Comparison of ENCODE assay signal across 8 cellular contexts in genomic region chr1:15410884-15411245, GRCh38. TPM values are rescaled to one million over a fixed set of nuclear protein-coding genes. Genes with fewer than 3 reads are reported as not detected.
DNase-seq lines count a peak whose midpoint lies in the region; ATAC-seq and TF ChIP-seq lines count a peak whose summit lies in the region.

No MANE protein-coding gene starts in this region.

- H3K27ac Mint-ChIP-seq in activated B cell treated with CpG ODN at 0.5 μM for 24 hours = peak overlapping the region; percentile 74

- intact Hi-C loops in HCT116 (cut with micrococcal nuclease) = no loop called here
- intact Hi-C loops in activated B cell treated with CpG ODN at 0.5 μM for 24 hours (cut with micrococcal nuclease) = loop anchor here (2.0 kb wide), 1 partner anchor 114 kb away; the partner anchor contains the start of gene CASP9

- H3K79me2 ChIP-seq in HCT116 (ENCODE audit: insufficient read depth, low read length) = peaks cover 62% of the 10 kb centered on the region
- peaks cover 40% of the 10 kb centered on the region for H3K79me2 ChIP-seq in hepatocyte
- H3K79me2 ChIP-seq in smooth muscle cell (ENCODE audit: low read depth) = no peaks in the 10 kb centered on the region

- no peaks in the 10 kb centered on the region for H3K9me3 ChIP-seq in HCT116 (ENCODE audit: control insufficient read depth in 1 of 2, insufficient read depth in 1 of 2, low read depth in 1 of 2, low read length in 2 of 2)
- H3K9me3 ChIP-seq in hepatocyte (ENCODE audit: low read depth) = no peaks in the 10 kb centered on the region
- no peaks in the 10 kb centered on the region for H3K9me3 ChIP-seq in smooth muscle cell (replicated peaks; ENCODE audit: low read depth)

- no TSS peak for BruUV-seq in HCT116 (replicated peaks; lab: Mats Ljungman, UMichigan)

- peaks cover 15% of the 10 kb centered on the region for H3F3A ChIP-seq in smooth muscle cell (ENCODE audit: low read depth)

- peaks cover 0 to 14% of the 10 kb centered on the region in 2 experiments; a peak in 1 of 4 replicates for H3K36me3 ChIP-seq in HCT116 (ENCODE audit: control insufficient read depth in 1 of 2, insufficient read depth in 2 of 2, low read length in 2 of 2)
- H3K36me3 ChIP-seq in hepatocyte (replicated peaks; ENCODE audit: insufficient read depth, low read depth) = no peaks in the 10 kb centered on the region
- H3K36me3 ChIP-seq in smooth muscle cell (ENCODE audit: low read depth) = no peaks in the 10 kb centered on the region

- TF ChIP-seq RAD21 in HCT116 (IDR thresholded peaks at IDR 0.05; ENCODE audit: low read depth) = no peak

- DNase-seq in HCT116 (ENCODE audit: low read depth, low spot score) (no peak), activated B cell treated with CpG ODN at 0.5 μM for 24 hours (no peak), hepatocyte (ENCODE audit: low spot score) (no peak), smooth muscle cell (lab: John Stamatoyannopoulos, UW; ENCODE audit: unreplicated experiment) (no peak), AML-193 (lab: John Stamatoyannopoulos, UW) (no peak), NCI-H2107 (lab: John Stamatoyannopoulos, UW) (no peak)

- H3K9ac ChIP-seq in HCT116 (ENCODE audit: low read length) = peak overlapping the region; percentile 93
- peak overlapping the region; percentile 90 for H3K9ac ChIP-seq in smooth muscle cell (ENCODE audit: low read depth)

- H3K36me3 Mint-ChIP-seq in activated B cell treated with CpG ODN at 0.5 μM for 24 hours (ENCODE audit: low read depth) = peaks cover 12% of the 10 kb centered on the region

- H3K4me2 ChIP-seq in HCT116 (ENCODE audit: low read length) (peak overlapping the region; percentile 98), hepatocyte (peak overlapping the region; percentile 100), smooth muscle cell (peak overlapping the region; percentile 94)

- peaks cover 4% of the 10 kb centered on the region for H3K27me3 Mint-ChIP-seq in activated B cell treated with CpG ODN at 0.5 μM for 24 hours

- H3K27ac ChIP-seq in HCT116 (ENCODE audit: low read depth, low read length) (peak overlapping the region; percentile 66; the same call in 1 of the 2 replicates), hepatocyte (no peak overlapping the region), smooth muscle cell (ENCODE audit: low read depth) (no peak overlapping the region)

- H3K4me1 ChIP-seq in HCT116 (ENCODE audit: control insufficient read depth in 1 of 2, insufficient read depth in 2 of 2, low read length in 2 of 2) (peaks cover 5 to 66% of the 10 kb centered on the region in 2 experiments), hepatocyte (ENCODE audit: insufficient read depth) (peaks cover 9% of the 10 kb centered on the region), smooth muscle cell (ENCODE audit: low read depth) (peaks cover 10% of the 10 kb centered on the region)

- H4K20me1 ChIP-seq in HCT116 (ENCODE audit: insufficient read depth) = no peaks in the 10 kb centered on the region
- peaks cover 6% of the 10 kb centered on the region for H4K20me1 ChIP-seq in hepatocyte (ENCODE audit: insufficient read depth, poor library complexity, severe bottlenecking)
- H4K20me1 ChIP-seq in smooth muscle cell (ENCODE audit: low read depth) = peaks cover 37% of the 10 kb centered on the region

- CTCF ChIA-PET in HCT116 (lab: Charles Lee) = interaction anchor here (1.1 kb wide), 1 partner anchor 88 kb away, joined by 4 read pairs; no protein-coding TSS in a partner anchor
- CTCF ChIA-PET in activated B cell treated with CpG ODN at 0.5 μM for 24 hours (lab: Charles Lee) = no interaction called here

- WGBS in hepatocyte (ENCODE audit: low lambda C conversion rate, missing lambda C conversion rate) = 30% methylated on average over 3 of the region's 11 CpGs
- WGBS in smooth muscle cell (ENCODE audit: low lambda C conversion rate) = 65% methylated on average over 4 of the region's 11 CpGs

- ATAC-seq in HCT116 (no peak), activated B cell treated with CpG ODN at 0.5 μM for 24 hours (ENCODE audit: low read depth) (no peak), HG03097 (IDR thresholded peaks at IDR 0.05; ENCODE audit: low FRiP score, unreplicated experiment) (no peak), GM18867 (IDR thresholded peaks at IDR 0.05; ENCODE audit: unreplicated experiment) (no peak)

- H3K27me3 ChIP-seq in HCT116 (ENCODE audit: insufficient read depth, low read length) (no peaks in the 10 kb centered on the region), hepatocyte (no peaks in the 10 kb centered on the region), smooth muscle cell (ENCODE audit: low read depth) (no peaks in the 10 kb centered on the region)

- no peak overlapping the region for H2AFZ ChIP-seq in HCT116 (ENCODE audit: low read depth, low read length, poor library complexity, severe bottlenecking)
- H2AFZ ChIP-seq in hepatocyte = peak overlapping the region; percentile 65
- H2AFZ ChIP-seq in smooth muscle cell (ENCODE audit: low read depth) = no peak overlapping the region

- POLR2A ChIA-PET in HCT116 (lab: Charles Lee) (no interaction called here), activated B cell treated with CpG ODN at 0.5 μM for 24 hours (lab: Charles Lee) (interaction anchor here (0.6 to 2.1 kb wide), 4 partner anchors 11 to 271 kb away, joined by 3 to 9 read pairs (median 4); no protein-coding TSS in a partner anchor)

- TF ChIP-seq POLR2A in HCT116 (IDR thresholded peaks at IDR 0.05; ENCODE audit: borderline replicate concordance, extremely low read depth, insufficient read depth, insufficient read length) = no peak

- no peak for TF ChIP-seq CTCF in HCT116 (IDR thresholded peaks at IDR 0.05 in 2 of 3, conservative IDR thresholded peaks at IDR 0.05 in 1 of 3; ENCODE audit: borderline replicate concordance in 1 of 3, insufficient read depth in 1 of 3, low read depth in 2 of 3, low read length in 2 of 3)
- no peak for TF ChIP-seq CTCF in activated B cell treated with CpG ODN at 0.5 μM for 24 hours (IDR thresholded peaks at IDR 0.05)
- no peak for TF ChIP-seq CTCF in hepatocyte (IDR thresholded peaks at IDR 0.05; ENCODE audit: poor library complexity)
- no peak for TF ChIP-seq CTCF in smooth muscle cell (IDR thresholded peaks at IDR 0.05; ENCODE audit: borderline replicate concordance, insufficient read depth, poor library complexity, severe bottlenecking)

- peaks cover 54% of the 10 kb centered on the region for H3K4me1 Mint-ChIP-seq in activated B cell treated with CpG ODN at 0.5 μM for 24 hours

- no peaks in the 10 kb centered on the region for H3K9me2 ChIP-seq in HCT116 (ENCODE audit: insufficient read depth)
- H3K9me2 ChIP-seq in hepatocyte (replicated peaks; ENCODE audit: insufficient read depth) = no peaks in the 10 kb centered on the region

- H3K4me3 Mint-ChIP-seq in activated B cell treated with CpG ODN at 0.5 μM for 24 hours = peak overlapping the region; percentile 91

- no peaks in the 10 kb centered on the region for H3K9me3 Mint-ChIP-seq in activated B cell treated with CpG ODN at 0.5 μM for 24 hours

- H3K4me3 ChIP-seq in HCT116 (replicated peaks in 1 of 2; ENCODE audit: low read depth in 1 of 2, low read length in 2 of 2) (peak overlapping the region; percentile 87 to 94), hepatocyte (peak overlapping the region; percentile 88), smooth muscle cell (peak overlapping the region; percentile 89)

- RAD21 ChIA-PET in HCT116 (lab: Charles Lee; ENCODE audit: low non-redundant PET in 1 of 2, low total read pairs in 2 of 2, uncharacterized antibody in 2 of 2, unreplicated experiment in 2 of 2) = no interaction called here

TF ChIP-seq in HCT116, 20 proteins besides CTCF, POLR2A, EP300 and RAD21:
- TF ChIP-seq POLR2AphosphoS5 (IDR thresholded peaks at IDR 0.05; ENCODE audit: low read depth, low read length) = no peak
- no peak for TF ChIP-seq CBX3 (IDR thresholded peaks at IDR 0.05; ENCODE audit: low read depth)
- TF ChIP-seq YY1 (IDR thresholded peaks at IDR 0.05; ENCODE audit: extremely low read depth, insufficient replicate concordance, low read depth, low read length) = no peak
- TF ChIP-seq ZFX (IDR thresholded peaks at IDR 0.05) = no peak
- TF ChIP-seq CEBPB (IDR thresholded peaks at IDR 0.05; ENCODE audit: low read depth) = no peak
- TF ChIP-seq FOSL1 (IDR thresholded peaks at IDR 0.05; ENCODE audit: low read depth) = no peak

RNA-seq across cellular contexts. Expression of gene EFHD2, which starts 1.2 kb away (rescaled TPM):
- 69.7 TPM for total RNA-seq in HCT116 (2021; ENCODE audit: unreplicated experiment)
- 66.3 and 74.0 TPM in 2 replicates for polyA plus RNA-seq in HCT116 (2012)
- total RNA-seq in activated B cell treated with CpG ODN at 0.5 μM for 24 hours = 55.3 and 56.5 TPM in 2 replicates
- 34.0 and 34.4 TPM in 2 replicates for total RNA-seq in hepatocyte
- 63.7 and 67.5 TPM in 2 replicates for polyA plus RNA-seq in hepatocyte
- 7.0 and 10.4 TPM in 2 replicates for total RNA-seq in smooth muscle cell
- polyA plus RNA-seq in smooth muscle cell = 22.9 and 34.1 TPM in 2 replicates

RNA-seq across cellular contexts. Expression of gene CTRC, which starts 27.4 kb away (rescaled TPM):
- total RNA-seq in HCT116 (2021; ENCODE audit: unreplicated experiment) (3.2 TPM), activated B cell treated with CpG ODN at 0.5 μM for 24 hours (0.39 and 0.80 TPM in 2 replicates), hepatocyte (not detected in 2 replicates), smooth muscle cell (not detected in 2 replicates)
- 0.10 and 0.33 TPM in 2 replicates for polyA plus RNA-seq in HCT116 (2012)
- polyA plus RNA-seq in hepatocyte (0.36 and 0.66 TPM in 2 replicates), smooth muscle cell (1.2 TPM in 1 of 2 replicates, not detected in the other)

RNA-seq across cellular contexts. Expression of gene CELA2A, which starts 45.7 kb away (rescaled TPM):
- 1.6 TPM for total RNA-seq in HCT116 (2021; ENCODE audit: unreplicated experiment)
- polyA plus RNA-seq in HCT116 (2012) = 0.17 TPM in 1 of 2 replicates, not detected in the other
- not detected in 2 replicates for total RNA-seq in activated B cell treated with CpG ODN at 0.5 μM for 24 hours
- total RNA-seq in hepatocyte = 2.2 and 9.5 TPM in 2 replicates
- 5.6 TPM in 2 replicates for polyA plus RNA-seq in hepatocyte
- total RNA-seq in smooth muscle cell = 2.6 TPM in 1 of 2 replicates, not detected in the other
- not detected in 2 replicates for polyA plus RNA-seq in smooth muscle cell
